9 cellular contexts compared by ENCODE assay signal in genomic region chr7:121547341-121548092, GRCh38.
DNase-seq lines count a peak whose midpoint lies in the region; ATAC-seq and TF ChIP-seq lines count a peak whose summit lies in the region.
"Had no signal": no experiment of that assay in that cellular context is flagged by ENCODE, and none has a peak within 500 bp of the region (broad histone marks: within the 10 kb centered on the region; RNA-seq: fewer than 3 reads in every experiment).

No MANE protein-coding gene starts in this region.

- 0 to 2% methylated on average over 3 of the region's 3 CpGs for WGBS in thyroid gland, 2 donors

- no peaks in the 10 kb centered on the region for H3K4me1 ChIP-seq in DND-41 (ENCODE audit: insufficient read depth, low read length)
- H3K4me1 ChIP-seq in breast epithelium: no peaks in the 10 kb centered on the region
- H3K4me1 ChIP-seq in thyroid gland: no peaks in the 10 kb centered on the region

- ATAC-seq in DND-41 (ENCODE audit: insufficient read depth, low read depth) (peak; percentile 94), GM19467 (IDR thresholded peaks at IDR 0.05; ENCODE audit: unreplicated experiment) (peak; percentile 81), HG03520 (IDR thresholded peaks at IDR 0.05; ENCODE audit: unreplicated experiment) (peak; percentile 78), HG02870 (IDR thresholded peaks at IDR 0.05; ENCODE audit: unreplicated experiment) (no peak)

- H3K9ac ChIP-seq in DND-41 (ENCODE audit: low read depth, low read length): no peak overlapping the region

- H4K20me1 ChIP-seq in DND-41 (ENCODE audit: insufficient read depth, low read length): no peaks in the 10 kb centered on the region

- intact Hi-C loops in breast epithelium (cut with DNase I; ENCODE audit: low total_unique reads) (no loop called here), thyroid gland (cut with DNase I) (loop anchor here (2.0 kb wide), 1 partner anchor 179 kb away; no protein-coding TSS in a partner anchor)

- TF ChIP-seq POLR2A in breast epithelium (IDR thresholded peaks at IDR 0.05): no peak
- no peak for TF ChIP-seq POLR2A in thyroid gland (IDR thresholded peaks at IDR 0.05)

- DNase-seq in DND-41 (no peak), NCI-H526 treated with DMSO at 0.1 percent for 48 hours (lab: John Stamatoyannopoulos, UW) (peak; percentile 78), breast epithelium (ENCODE audit: low spot score in 2 of 2) (no peak), kidney epithelial cell (ENCODE audit: low read depth) (no peak), thyroid gland (no peak)
- DNase-seq: activated T-cell treated with anti-CD3 and anti-CD28 coated beads, Interleukin-2, amount 50 U/mL, for 4 hours had no signal

- TF ChIP-seq CTCF in DND-41 (IDR thresholded peaks at IDR 0.05; ENCODE audit: borderline replicate concordance, extremely low read depth, low read length, poor library complexity, severe bottlenecking) (peak; percentile 84), breast epithelium (IDR thresholded peaks at IDR 0.05) (peak; percentile 23 to 81 (median 81)), kidney epithelial cell (IDR thresholded peaks at IDR 0.05; ENCODE audit: insufficient read depth, low read length, poor library complexity, severe bottlenecking) (peak; percentile 65), thyroid gland (IDR thresholded peaks at IDR 0.05) (peak; percentile 20 to 86 (median 70))

- H3K4me2 ChIP-seq in DND-41 (ENCODE audit: insufficient read depth, low read length): peak overlapping the region; percentile 9; the same call in 1 of the 2 replicates

- no peak overlapping the region for H2AFZ ChIP-seq in DND-41 (ENCODE audit: low read depth, low read length)

- no peaks in the 10 kb centered on the region for H3K79me2 ChIP-seq in DND-41 (ENCODE audit: insufficient read depth, low read length)

- H3K9me3 ChIP-seq in DND-41 (ENCODE audit: insufficient read depth, low read length, severe bottlenecking): no peaks in the 10 kb centered on the region
- no peaks in the 10 kb centered on the region for H3K9me3 ChIP-seq in breast epithelium
- no peaks in the 10 kb centered on the region for H3K9me3 ChIP-seq in thyroid gland

- H3K4me3 ChIP-seq in DND-41 (ENCODE audit: low read depth in 1 of 2, low read length in 2 of 2) (no peak overlapping the region), breast epithelium (no peak overlapping the region), kidney epithelial cell (ENCODE audit: low read depth, low read length) (no peak overlapping the region), thyroid gland (replicated peaks in 1 of 3) (no peak overlapping the region)

- H3K36me3 ChIP-seq in DND-41 (ENCODE audit: insufficient read depth, low read length): no peaks in the 10 kb centered on the region
- H3K36me3 ChIP-seq in breast epithelium: no peaks in the 10 kb centered on the region
- H3K36me3 ChIP-seq in kidney epithelial cell (ENCODE audit: control insufficient read depth, insufficient read depth, low read length): no peaks in the 10 kb centered on the region
- H3K36me3 ChIP-seq in thyroid gland: no peaks in the 10 kb centered on the region

- H3K27ac ChIP-seq in DND-41 (ENCODE audit: low read length) (no peak overlapping the region), breast epithelium (no peak overlapping the region), thyroid gland (no peak overlapping the region)

- no peaks in the 10 kb centered on the region for H3K27me3 ChIP-seq in DND-41 (ENCODE audit: insufficient read depth, low read length, poor library complexity)
- H3K27me3 ChIP-seq in breast epithelium: no peaks in the 10 kb centered on the region
- no peaks in the 10 kb centered on the region for H3K27me3 ChIP-seq in kidney epithelial cell (ENCODE audit: control insufficient read depth, insufficient read depth, low read length)
- no peaks in the 10 kb centered on the region for H3K27me3 ChIP-seq in thyroid gland
